20 cellular contexts compared by ENCODE assay signal in genomic region chrX:108268434-108269080, GRCh38.
A peak's percentile ranks its signal among the peaks of the same experiment; 100 is the strongest.
DNase-seq lines count a peak whose midpoint lies in the region; ATAC-seq, FAIRE-seq and TF ChIP-seq lines count a peak whose summit lies in the region.
"Had no signal": no experiment of that assay in that cellular context is flagged by ENCODE, and none has a peak within 500 bp of the region (broad histone marks: within the 10 kb centered on the region; RNA-seq: fewer than 3 reads in every experiment).

No MANE protein-coding gene starts in this region.

- peak; percentile 1 for DNase-seq in COLO829 (ENCODE audit: low spot score)
- DNase-seq in HPDE6-E6E7 (ENCODE audit: extremely low spot score): peak; percentile 4
- DNase-seq in body of pancreas: peak in 3 of 4 donors; percentile 2 to 28 (median 17)
- no peak for DNase-seq in keratinocyte (ENCODE audit: low read depth, low spot score)
- no peak for DNase-seq in activated naive CD8-positive, alpha-beta T cell treated with anti-CD3 and anti-CD28 coated beads for 36 hours
- no peak for DNase-seq in chondrocyte (ENCODE audit: low spot score)
- DNase-seq in C1 segment of cervical spinal cord (lab: John Stamatoyannopoulos, UW): no peak
- no peak for DNase-seq in activated T-cell treated with anti-CD3 and anti-CD28 coated beads for 4 hours
- DNase-seq: activated effector memory CD4-positive, alpha-beta T cell treated with Interleukin-2 at 50 U/mL for 16 hours; aorta; left lung; naive B cell; NCI-H187; NCI-H774; stimulated activated CD4-positive, alpha-beta T cell treated with anti-CD3 and anti-CD28 coated beads, Interleukin-15, amount 100 ng/mL, for 24 hours; stomach had no signal

- H3K27me3 ChIP-seq in body of pancreas (no peaks in the 10 kb centered on the region), keratinocyte (ENCODE audit: control insufficient read depth, extremely low read depth, insufficient read depth, low read length) (no peaks in the 10 kb centered on the region)
- H3K27me3 ChIP-seq: left lung had no signal

- no peaks in the 10 kb centered on the region for H3K9me3 ChIP-seq in body of pancreas
- no peaks in the 10 kb centered on the region for H3K9me3 ChIP-seq in keratinocyte (ENCODE audit: control insufficient read depth, low read depth, low read length)
- H3K9me3 ChIP-seq: left lung had no signal

- no peak overlapping the region for H3K4me2 ChIP-seq in keratinocyte (ENCODE audit: control insufficient read depth, extremely low read depth, insufficient read depth, low read depth, low read length)

- no peaks in the 10 kb centered on the region for H3K36me3 Mint-ChIP-seq in activated naive CD8-positive, alpha-beta T cell treated with anti-CD3 and anti-CD28 coated beads for 36 hours
- H3K36me3 Mint-ChIP-seq in chondrocyte (ENCODE audit: low read depth): no peaks in the 10 kb centered on the region
- H3K36me3 Mint-ChIP-seq: naive B cell had no signal

- TF ChIP-seq POLR2A in body of pancreas (IDR thresholded peaks at IDR 0.05): no peak

- H4K20me1 ChIP-seq in keratinocyte (ENCODE audit: control insufficient read depth, extremely low read depth, insufficient read depth, low read length): no peaks in the 10 kb centered on the region

- WGBS in body of pancreas, 2 donors: 46 to 53% methylated on average over 4 of the region's 4 CpGs

- intact Hi-C loops in body of pancreas (cut with DNase I): no loop called here

- no peak overlapping the region for H3K27ac Mint-ChIP-seq in activated naive CD8-positive, alpha-beta T cell treated with anti-CD3 and anti-CD28 coated beads for 36 hours
- no peak overlapping the region for H3K27ac Mint-ChIP-seq in chondrocyte (ENCODE audit: unreplicated experiment)
- H3K27ac Mint-ChIP-seq: dendritic cell treated with granulocyte-macrophage colony-stimulating factor and Interleukin-4, amounts not matched to agents 40 ng/mL and 50 ng/mL, for 4 days; naive B cell had no signal

- H3K4me3 Mint-ChIP-seq in activated naive CD8-positive, alpha-beta T cell treated with anti-CD3 and anti-CD28 coated beads for 36 hours: no peak overlapping the region
- H3K4me3 Mint-ChIP-seq in chondrocyte (ENCODE audit: unreplicated experiment): no peak overlapping the region
- H3K4me3 Mint-ChIP-seq: dendritic cell treated with granulocyte-macrophage colony-stimulating factor and Interleukin-4, amounts not matched to agents 40 ng/mL and 50 ng/mL, for 4 days; naive B cell had no signal

- dilution Hi-C loops in keratinocyte (cut with MboI; ENCODE audit: extremely low pct_ligation_motif_present, low sequenced_read_pairs): no loop called here

- H3K4me1 ChIP-seq in body of pancreas (no peaks in the 10 kb centered on the region), keratinocyte (ENCODE audit: control insufficient read depth, extremely low read depth, insufficient read depth, low read length) (peaks cover 38% of the 10 kb centered on the region)
- H3K4me1 ChIP-seq: left lung, stomach had no signal

- no peak overlapping the region for H3K9ac ChIP-seq in keratinocyte (ENCODE audit: control insufficient read depth, extremely low read depth, insufficient read depth, low read length)

- H3K36me3 ChIP-seq in body of pancreas (replicated peaks in 1 of 2; ENCODE audit: insufficient read depth in 1 of 2, low read depth in 2 of 2) (no peaks in the 10 kb centered on the region), keratinocyte (ENCODE audit: control insufficient read depth in 2 of 2, extremely low read depth in 1 of 2, insufficient read depth in 2 of 2, low read length in 2 of 2) (no peaks in the 10 kb centered on the region)
- H3K36me3 ChIP-seq: left lung, stomach had no signal

- no peaks in the 10 kb centered on the region for H3K79me2 ChIP-seq in keratinocyte (ENCODE audit: control insufficient read depth, insufficient read depth, low read length)

- no peaks in the 10 kb centered on the region for H3K9me3 Mint-ChIP-seq in activated naive CD8-positive, alpha-beta T cell treated with anti-CD3 and anti-CD28 coated beads for 36 hours
- peaks cover 4% of the 10 kb centered on the region for H3K9me3 Mint-ChIP-seq in chondrocyte (ENCODE audit: low read depth)
- H3K9me3 Mint-ChIP-seq: dendritic cell treated with granulocyte-macrophage colony-stimulating factor and Interleukin-4, amounts not matched to agents 40 ng/mL and 50 ng/mL, for 4 days had no signal

- H3K27me3 Mint-ChIP-seq in activated naive CD8-positive, alpha-beta T cell treated with anti-CD3 and anti-CD28 coated beads for 36 hours: peaks cover 5% of the 10 kb centered on the region
- no peaks in the 10 kb centered on the region for H3K27me3 Mint-ChIP-seq in chondrocyte (ENCODE audit: low read depth)

- no peak for ATAC-seq in body of pancreas
- ATAC-seq: left lung had no signal

- H3K4me1 Mint-ChIP-seq in activated naive CD8-positive, alpha-beta T cell treated with anti-CD3 and anti-CD28 coated beads for 36 hours: no peaks in the 10 kb centered on the region
- peaks cover 33% of the 10 kb centered on the region for H3K4me1 Mint-ChIP-seq in chondrocyte (ENCODE audit: low read depth)
- H3K4me1 Mint-ChIP-seq: naive B cell had no signal

- H3K4me3 ChIP-seq in body of pancreas (no peak overlapping the region), keratinocyte (ENCODE audit: control insufficient read depth in 2 of 3, extremely low read depth in 1 of 3, insufficient read depth in 2 of 3, low read depth in 1 of 3, low read length in 3 of 3) (no peak overlapping the region)
- H3K4me3 ChIP-seq: left lung, stomach had no signal

- H3K27ac ChIP-seq in body of pancreas (no peak overlapping the region), keratinocyte (ENCODE audit: control insufficient read depth, insufficient read depth, low read length) (peak overlapping the region; percentile 30)
- H3K27ac ChIP-seq: left lung, RWPE1, stomach had no signal

- H2AFZ ChIP-seq in keratinocyte (ENCODE audit: control insufficient read depth, low read length): no peak overlapping the region

- no peaks in the 10 kb centered on the region for H3K9me1 ChIP-seq in keratinocyte (ENCODE audit: control insufficient read depth, extremely low read depth, insufficient read depth, low read length)

- no peak for TF ChIP-seq CTCF in body of pancreas (IDR thresholded peaks at IDR 0.05)
- no peak for TF ChIP-seq CTCF in keratinocyte (optimal IDR thresholded peaks at IDR 0.05 in 1 of 3, IDR thresholded peaks at IDR 0.05 in 1 of 3, conservative IDR thresholded peaks at IDR 0.05 in 1 of 3; ENCODE audit: extremely low read depth in 1 of 3, insufficient read depth in 2 of 3, low read length in 3 of 3)
- no peak for TF ChIP-seq CTCF in chondrocyte (IDR thresholded peaks at IDR 0.05)

- FAIRE-seq in keratinocyte (lab: Jason Lieb, UNC): peak; percentile 82
- FAIRE-seq: D721Med, HTR-8/SVneo had no signal

Comparison
In these comparisons a context has a peak if more than half of its experiments do, and no peak if none do; other contexts are left out.
1. DNase-seq: peak in COLO829 (single experiment), HPDE6-E6E7 (single experiment) and body of pancreas (3 of 4); none in keratinocyte (single experiment), activated naive CD8-positive, alpha-beta T cell treated with anti-CD3 and anti-CD28 coated beads for 36 hours (single experiment), chondrocyte (single experiment), C1 segment of cervical spinal cord (0 of 14) and activated T-cell treated with anti-CD3 and anti-CD28 coated beads for 4 hours (single experiment).